Comparison of ENCODE assay signal across 21 cellular contexts in the genomic region with DNA sequence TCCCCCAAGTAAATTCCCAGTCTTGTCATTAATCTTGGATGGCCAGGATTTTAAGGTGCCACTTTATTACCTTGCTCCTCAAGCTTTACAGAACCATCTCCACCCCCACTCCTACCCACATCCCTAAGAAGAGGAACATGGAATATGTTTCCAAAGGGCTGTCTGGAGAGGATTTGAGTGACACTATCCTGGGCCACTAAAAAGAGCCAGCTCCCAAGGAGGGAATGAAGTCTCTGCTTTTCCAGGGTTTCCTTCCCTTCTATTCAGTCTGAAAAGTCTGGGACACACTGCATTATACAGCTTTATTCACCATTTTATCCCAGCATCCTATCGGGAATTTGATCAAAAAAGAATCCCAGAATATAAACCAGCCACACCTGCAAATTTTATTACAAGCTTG. TPM values are rescaled to one million over a fixed set of nuclear protein-coding genes. Genes with fewer than 3 reads are reported as not detected.
DNase-seq lines count a peak whose midpoint lies in the region; ATAC-seq and TF ChIP-seq lines count a peak whose summit lies in the region.
"Had no signal": no experiment of that assay in that cellular context is flagged by ENCODE, and none has a peak within 500 bp of the region (broad histone marks: within the 10 kb centered on the region; RNA-seq: fewer than 3 reads in every experiment).

No MANE protein-coding gene starts in this region.

- no peaks in the 10 kb centered on the region for H3K27me3 ChIP-seq in heart left ventricle
- no peaks in the 10 kb centered on the region for H3K27me3 ChIP-seq in sigmoid colon
- no peaks in the 10 kb centered on the region for H3K27me3 ChIP-seq in prostate gland (replicated peaks; ENCODE audit: insufficient read depth)
- H3K27me3 ChIP-seq: BLaER1 treated with 17β-estradiol and CSF1 and Interleukin-3, amounts not matched to agents 10 nM and 100 nM had no signal

- H3K4me3 Mint-ChIP-seq in activated naive CD4-positive, alpha-beta T cell treated with anti-CD3 and anti-CD28 coated beads for 36 hours = no peak overlapping the region
- H3K4me3 Mint-ChIP-seq: activated T-helper 1 cell treated with anti-CD3 and anti-CD28 coated beads, Interleukin-12 subunit alpha, Interleukin-12 subunit beta, Interleukin-2, Interleukin-4 antibody, amounts not matched to agents 30 ng/mL and 10 ng/mL and 1 ng/mL, durations not matched to agents 14 hours and 24 hours and 36 hours had no signal

- no peaks in the 10 kb centered on the region for H3K4me1 Mint-ChIP-seq in activated naive CD4-positive, alpha-beta T cell treated with anti-CD3 and anti-CD28 coated beads for 36 hours (ENCODE audit: low read depth)

- H3K4me3 ChIP-seq in cardiac fibroblast (replicated peaks in 1 of 2; ENCODE audit: low read depth in 2 of 2, low read length in 2 of 2) (no peak overlapping the region), heart left ventricle (peak overlapping the region in 1 of 12 donors; percentile 0), sigmoid colon (no peak overlapping the region), lower leg skin (ENCODE audit: low read depth, poor library complexity, severe bottlenecking) (no peak overlapping the region), prostate gland (no peak overlapping the region)
- H3K4me3 ChIP-seq: BLaER1 treated with 17β-estradiol and CSF1 and Interleukin-3, amounts not matched to agents 10 nM and 100 nM; mucosa of descending colon; skin epidermis had no signal

- no peaks in the 10 kb centered on the region for H3K9me3 ChIP-seq in heart left ventricle
- no peaks in the 10 kb centered on the region for H3K9me3 ChIP-seq in sigmoid colon
- no peaks in the 10 kb centered on the region for H3K9me3 ChIP-seq in prostate gland
- H3K9me3 ChIP-seq: BLaER1 treated with 17β-estradiol and CSF1 and Interleukin-3, amounts not matched to agents 10 nM and 100 nM; mucosa of descending colon had no signal

- no peak for TF ChIP-seq CTCF in C4-2B (conservative IDR thresholded peaks at IDR 0.05)
- no peak for TF ChIP-seq CTCF in cardiac fibroblast (IDR thresholded peaks at IDR 0.05; ENCODE audit: low read depth, low read length)
- TF ChIP-seq CTCF in heart left ventricle (IDR thresholded peaks at IDR 0.05) = no peak
- TF ChIP-seq CTCF in sigmoid colon (IDR thresholded peaks at IDR 0.05) = no peak
- no peak for TF ChIP-seq CTCF in lower leg skin (IDR thresholded peaks at IDR 0.05)
- no peak for TF ChIP-seq CTCF in prostate gland (IDR thresholded peaks at IDR 0.05)

- no peak for TF ChIP-seq EP300 in sigmoid colon (IDR thresholded peaks at IDR 0.05)

- H3K9me3 Mint-ChIP-seq in activated naive CD4-positive, alpha-beta T cell treated with anti-CD3 and anti-CD28 coated beads for 36 hours = no peaks in the 10 kb centered on the region
- H3K9me3 Mint-ChIP-seq: activated T-helper 1 cell treated with anti-CD3 and anti-CD28 coated beads, Interleukin-12 subunit alpha, Interleukin-12 subunit beta, Interleukin-2, Interleukin-4 antibody, amounts not matched to agents 30 ng/mL and 10 ng/mL and 1 ng/mL, durations not matched to agents 14 hours and 24 hours and 36 hours had no signal

- WGBS in heart left ventricle, 4 donors = 41 to 57% (median 53%) methylated on average over 1 of the region's 1 CpG
- WGBS in sigmoid colon, 2 donors = 25 to 67% methylated on average over 1 of the region's 1 CpG
- 59 to 81% methylated on average over 1 of the region's 1 CpG for whole genome bisulfite sequencing in lower leg skin, 2 donors
- 8% methylated on average over 1 of the region's 1 CpG for WGBS in prostate gland

- DNase-seq in cardiac fibroblast (ENCODE audit: low read depth in 2 of 2) (peak; percentile 10 to 69), heart left ventricle (peak in 1 of 5 donors; percentile 9), sigmoid colon (no peak), DMS153 treated with DMSO at 0.1 percent for 48 hours (lab: John Stamatoyannopoulos, UW; ENCODE audit: unreplicated experiment) (no peak), lower leg skin (ENCODE audit: low spot score in 2 of 2) (no peak), prostate gland (ENCODE audit: low spot score) (no peak)
- DNase-seq in activated naive CD4-positive, alpha-beta T cell treated with anti-CD3 and anti-CD28 coated beads for 36 hours = no peak
- DNase-seq: activated CD4-positive, CD25-positive, alpha-beta regulatory T cell treated with anti-CD3 and anti-CD28 coated beads, Interleukin-2, amount 50 U/mL, for 72 hours; DMS53; mucosa of descending colon; NCI-H146; NCI-H2227 treated with DMSO at 0.1 percent for 48 hours; stimulated activated CD4-positive, alpha-beta T cell treated with anti-CD3 and anti-CD28 coated beads, Interleukin-4, amount 100 ng/mL, for 24 hours; T-helper 9 cell had no signal

- H3K27me3 Mint-ChIP-seq in activated naive CD4-positive, alpha-beta T cell treated with anti-CD3 and anti-CD28 coated beads for 36 hours (ENCODE audit: low read depth) = peaks cover 19% of the 10 kb centered on the region

- no peak for TF ChIP-seq POLR2A in heart left ventricle (IDR thresholded peaks at IDR 0.05)
- TF ChIP-seq POLR2A in sigmoid colon (IDR thresholded peaks at IDR 0.05) = no peak
- TF ChIP-seq POLR2A in lower leg skin (IDR thresholded peaks at IDR 0.05) = no peak
- TF ChIP-seq POLR2A in prostate gland (IDR thresholded peaks at IDR 0.05) = no peak

- ATAC-seq in heart left ventricle = peak; percentile 48 to 60 (median 54)
- ATAC-seq: mucosa of descending colon, Panc1, SK-N-SH treated with all-trans-retinoic acid at 6 μM for 48 hours had no signal

- H3K36me3 Mint-ChIP-seq in activated naive CD4-positive, alpha-beta T cell treated with anti-CD3 and anti-CD28 coated beads for 36 hours (ENCODE audit: low read depth) = no peaks in the 10 kb centered on the region

- H3K4me1 ChIP-seq in heart left ventricle (peaks cover 2 to 29% (median 19%) of the 10 kb centered on the region in 12 donors), sigmoid colon (peaks cover 0 to 19% (median 13%) of the 10 kb centered on the region in 4 donors), prostate gland (replicated peaks) (no peaks in the 10 kb centered on the region)
- H3K4me1 ChIP-seq: BLaER1 treated with 17β-estradiol and CSF1 and Interleukin-3, amounts not matched to agents 10 nM and 100 nM had no signal

- intact Hi-C loops in heart left ventricle (cut with DNase I) (no loop called here), sigmoid colon (cut with DNase I) (no loop called here), lower leg skin (cut with DNase I; ENCODE audit: low total_unique reads) (no loop called here), prostate gland (cut with DNase I) (no loop called here)
- intact Hi-C loops in activated naive CD4-positive, alpha-beta T cell treated with anti-CD3 and anti-CD28 coated beads for 36 hours (cut with micrococcal nuclease) = no loop called here

- peak overlapping the region; percentile 58 for H3K27ac ChIP-seq in C4-2B
- peak overlapping the region; percentile 12 to 84 (median 46) for H3K27ac ChIP-seq in heart left ventricle
- H3K27ac ChIP-seq in sigmoid colon = peak overlapping the region; percentile 48 to 83 (median 63)
- peak overlapping the region in 1 of 2 donors; percentile 14 for H3K27ac ChIP-seq in prostate gland
- H3K27ac ChIP-seq: BLaER1 treated with 17β-estradiol and CSF1 and Interleukin-3, amounts not matched to agents 10 nM and 100 nM had no signal

- no peak overlapping the region for H3K27ac Mint-ChIP-seq in activated naive CD4-positive, alpha-beta T cell treated with anti-CD3 and anti-CD28 coated beads for 36 hours
- H3K27ac Mint-ChIP-seq: activated T-helper 1 cell treated with anti-CD3 and anti-CD28 coated beads, Interleukin-12 subunit alpha, Interleukin-12 subunit beta, Interleukin-2, Interleukin-4 antibody, amounts not matched to agents 30 ng/mL and 10 ng/mL and 1 ng/mL, durations not matched to agents 14 hours and 24 hours and 36 hours had no signal

- CTCF ChIA-PET in activated naive CD4-positive, alpha-beta T cell treated with anti-CD3 and anti-CD28 coated beads for 36 hours (lab: Charles Lee) = no interaction called here

- no peaks in the 10 kb centered on the region for H3K36me3 ChIP-seq in heart left ventricle
- H3K36me3 ChIP-seq in sigmoid colon = no peaks in the 10 kb centered on the region
- H3K36me3 ChIP-seq in prostate gland = no peaks in the 10 kb centered on the region
- H3K36me3 ChIP-seq: BLaER1 treated with 17β-estradiol and CSF1 and Interleukin-3, amounts not matched to agents 10 nM and 100 nM had no signal

RNA-seq across cellular contexts. Expression of a gene that starts 35.6 kb away (rescaled TPM):
- 10 to 100 TPM; 11.2 to 22.4 (median 17.1) TPM for total RNA-seq in heart left ventricle
- polyA plus RNA-seq in heart left ventricle = 1 to 10 TPM; 5.8 to 9.2 TPM
- total RNA-seq in sigmoid colon = 10 to 100 TPM in 1 of 4 donors, 1 to 10 TPM in 3; 3.0 to 17.7 (median 4.6) TPM
- 10 to 100 TPM; 12.0 to 23.2 (median 15.3) TPM for polyA plus RNA-seq in sigmoid colon
- total RNA-seq in activated naive CD4-positive, alpha-beta T cell treated with anti-CD3 and anti-CD28 coated beads for 36 hours = not detected
- 1 to 10 TPM; 3.9 to 8.2 (median 5.5) TPM for total RNA-seq in lower leg skin
- 10 to 100 TPM; 14.5 to 15.4 TPM for total RNA-seq in prostate gland
- total RNA-seq: activated CD8-positive, alpha-beta memory T cell treated with anti-CD3 and anti-CD28 coated beads for 36 hours; activated T-helper 1 cell treated with anti-CD3 and anti-CD28 coated beads, Interleukin-12 subunit alpha, Interleukin-12 subunit beta, Interleukin-2, Interleukin-4 antibody, amounts not matched to agents 30 ng/mL and 10 ng/mL and 1 ng/mL, durations not matched to agents 14 hours and 24 hours and 36 hours had no signal

Comparison
In these comparisons a context has a peak if more than half of its experiments do, and no peak if none do; other contexts are left out.
1. DNase-seq: peak in cardiac fibroblast (2 of 2); none in sigmoid colon (single experiment), activated naive CD4-positive, alpha-beta T cell treated with anti-CD3 and anti-CD28 coated beads for 36 hours (single experiment), DMS153 treated with DMSO at 0.1 percent for 48 hours (single experiment), lower leg skin (0 of 2) and prostate gland (single experiment).